21 cellular contexts compared by ENCODE assay signal in genomic region chr4:8548731-8549351, GRCh38. TPM values are rescaled to one million over a fixed set of nuclear protein-coding genes. Genes with fewer than 3 reads are reported as not detected.
DNase-seq lines count a peak whose midpoint lies in the region; ATAC-seq and TF ChIP-seq lines count a peak whose summit lies in the region.
"Had no signal": no experiment of that assay in that cellular context is flagged by ENCODE, and none has a peak within 500 bp of the region (broad histone marks: within the 10 kb centered on the region; RNA-seq: fewer than 3 reads in every experiment).

No MANE protein-coding gene starts in this region.

- peak overlapping the region; percentile 6 for H2AK5ac ChIP-seq in trophoblast cell (ENCODE audit: low read length)

- H3K9me3 ChIP-seq in RWPE2 (ENCODE audit: severe bottlenecking) (no peaks in the 10 kb centered on the region), trophoblast cell (ENCODE audit: insufficient read depth, low read depth, low read length) (no peaks in the 10 kb centered on the region)

- CTCF ChIA-PET in activated naive CD4-positive, alpha-beta T cell treated with anti-CD3 and anti-CD28 coated beads for 36 hours (lab: Charles Lee) = no interaction called here

- H3K14ac ChIP-seq in trophoblast cell (ENCODE audit: low read length) = peak overlapping the region; percentile 25

- no peaks in the 10 kb centered on the region for H3K36me3 Mint-ChIP-seq in activated naive CD4-positive, alpha-beta T cell treated with anti-CD3 and anti-CD28 coated beads for 36 hours (ENCODE audit: low read depth)

- no peak overlapping the region for H4K8ac ChIP-seq in trophoblast cell (ENCODE audit: low read depth, low read length)

- H3K36me3 ChIP-seq in H7 (replicated peaks; ENCODE audit: control insufficient read depth, insufficient read depth, low read length) = no peaks in the 10 kb centered on the region
- H3K36me3 ChIP-seq in RWPE2 (ENCODE audit: low read depth) = no peaks in the 10 kb centered on the region
- H3K36me3 ChIP-seq in trophoblast cell (ENCODE audit: control insufficient read depth in 1 of 2, insufficient read depth in 2 of 2, low read length in 2 of 2) = no peaks in the 10 kb centered on the region

- no peak overlapping the region for H4K12ac ChIP-seq in trophoblast cell (ENCODE audit: low read depth, low read length)

- WGBS in trophoblast cell (ENCODE audit: extremely low coverage, insufficient coverage, insufficient read length) = no CpG with 5 or more reads among the region's 14 CpGs

- H2BK5ac ChIP-seq in trophoblast cell (ENCODE audit: low read depth, low read length, poor library complexity) = peak overlapping the region; percentile 24

- H3K79me1 ChIP-seq in trophoblast cell (ENCODE audit: low read length) = peaks cover 44% of the 10 kb centered on the region

- ATAC-seq in RWPE2 (ENCODE audit: low read depth) = peak; percentile 34; the same call in 2 of the 3 replicates
- no peak for ATAC-seq in GM18498 (IDR thresholded peaks at IDR 0.05; ENCODE audit: unreplicated experiment)
- ATAC-seq: HepG2 had no signal

- peak overlapping the region; percentile 33 for H2BK120ac ChIP-seq in trophoblast cell (ENCODE audit: insufficient read depth, low read length, poor library complexity)

- peak overlapping the region; percentile 84 for H4K91ac ChIP-seq in trophoblast cell (ENCODE audit: low read depth, low read length)

- peak overlapping the region; percentile 75 for H2BK12ac ChIP-seq in trophoblast cell (ENCODE audit: low read length)

- no peak overlapping the region for H3K27ac Mint-ChIP-seq in activated naive CD4-positive, alpha-beta T cell treated with anti-CD3 and anti-CD28 coated beads for 36 hours
- H3K27ac Mint-ChIP-seq: HFFc6 had no signal

- H3K27ac ChIP-seq in RWPE2 (ENCODE audit: poor library complexity, severe bottlenecking) = peak overlapping the region; percentile 95
- H3K27ac ChIP-seq in trophoblast cell (ENCODE audit: low read depth, low read length) = peak overlapping the region; percentile 40
- H3K27ac ChIP-seq: C4-2B, GM23248, KMS-11 had no signal

- no peak overlapping the region for H2AFZ ChIP-seq in trophoblast cell (ENCODE audit: insufficient read depth, low read length, poor library complexity)
- H2AFZ ChIP-seq: GM23248 had no signal

- TF ChIP-seq CTCF in RWPE2 (IDR thresholded peaks at IDR 0.05; ENCODE audit: poor library complexity, severe bottlenecking) (no peak), fibroblast of villous mesenchyme (IDR thresholded peaks at IDR 0.05; ENCODE audit: insufficient read depth, low read depth, low read length) (no peak)

- no peak overlapping the region for H3K4ac ChIP-seq in trophoblast cell (ENCODE audit: low read depth, low read length)

- H3K27me3 Mint-ChIP-seq in activated naive CD4-positive, alpha-beta T cell treated with anti-CD3 and anti-CD28 coated beads for 36 hours (ENCODE audit: low read depth) = no peaks in the 10 kb centered on the region

- no peaks in the 10 kb centered on the region for H3K79me2 ChIP-seq in trophoblast cell (ENCODE audit: control insufficient read depth, insufficient read depth, low read length, poor library complexity)

- peak overlapping the region; percentile 18 for H3K18ac ChIP-seq in trophoblast cell (ENCODE audit: low read length)

- DNase-seq in H7 = peak; percentile 46
- no peak for DNase-seq in RWPE2 (ENCODE audit: low spot score)
- peak; percentile 17 for DNase-seq in fibroblast of villous mesenchyme (ENCODE audit: low read depth)
- peak; percentile 47 to 49 for DNase-seq in trophoblast cell
- no peak for DNase-seq in NCI-H226
- DNase-seq in activated naive CD4-positive, alpha-beta T cell treated with anti-CD3 and anti-CD28 coated beads for 36 hours = no peak
- DNase-seq: GF-D8; GM23248; HFFc6; NCI-H1048; NCI-H1436 treated with DMSO at 0.1 percent for 48 hours; NCI-H2081; NK-92 treated with Interleukin-12 subunit alpha and Interleukin-12 subunit beta, amount 100 ng/mL, for 24 hours; RPMI8226 had no signal

- intact Hi-C loops in activated naive CD4-positive, alpha-beta T cell treated with anti-CD3 and anti-CD28 coated beads for 36 hours (cut with micrococcal nuclease) = no loop called here

- H3K4me1 ChIP-seq in RWPE2 (ENCODE audit: insufficient read depth, poor library complexity, severe bottlenecking) (peaks cover 22% of the 10 kb centered on the region), trophoblast cell (ENCODE audit: control insufficient read depth in 1 of 2, insufficient read depth in 2 of 2, low read length in 2 of 2) (peaks cover 32 to 45% of the 10 kb centered on the region in 2 experiments)

- H3K9me3 Mint-ChIP-seq in activated naive CD4-positive, alpha-beta T cell treated with anti-CD3 and anti-CD28 coated beads for 36 hours = no peaks in the 10 kb centered on the region

- H3K23ac ChIP-seq in trophoblast cell (ENCODE audit: low read length) = no peak overlapping the region

- no peaks in the 10 kb centered on the region for H3K27me3 ChIP-seq in H7 (ENCODE audit: control insufficient read depth, insufficient read depth, low read length)
- H3K27me3 ChIP-seq in RWPE2 (ENCODE audit: insufficient read depth, poor library complexity, severe bottlenecking) = no peaks in the 10 kb centered on the region
- H3K27me3 ChIP-seq in trophoblast cell (ENCODE audit: insufficient read depth, low read length) = no peaks in the 10 kb centered on the region

- no peak overlapping the region for H3K4me3 Mint-ChIP-seq in activated naive CD4-positive, alpha-beta T cell treated with anti-CD3 and anti-CD28 coated beads for 36 hours
- H3K4me3 Mint-ChIP-seq: HFFc6 had no signal

- no peak overlapping the region for H3K9ac ChIP-seq in trophoblast cell (ENCODE audit: low read length)
- H3K9ac ChIP-seq: GM23248, KMS-11 had no signal

- H3K4me1 Mint-ChIP-seq in activated naive CD4-positive, alpha-beta T cell treated with anti-CD3 and anti-CD28 coated beads for 36 hours (ENCODE audit: low read depth) = no peaks in the 10 kb centered on the region

- H3K4me3 ChIP-seq in H7 (ENCODE audit: insufficient read depth, low read depth, low read length) (no peak overlapping the region), RWPE2 (ENCODE audit: severe bottlenecking) (no peak overlapping the region), fibroblast of villous mesenchyme (ENCODE audit: low read depth, low read length) (no peak overlapping the region), trophoblast cell (ENCODE audit: low read depth, low read length) (no peak overlapping the region)
- H3K4me3 ChIP-seq: GM23248 had no signal

- no peak overlapping the region for H3K4me2 ChIP-seq in trophoblast cell (ENCODE audit: low read length)
- H3K4me2 ChIP-seq: KMS-11 had no signal

RNA-seq across cellular contexts. Expression of gene GPR78, which starts 31.4 kb away (rescaled TPM):
- 1.5 and 1.7 TPM in 2 replicates for total RNA-seq in H7 (2014; rRNA removed; shearing (Covaris generic))
- total RNA-seq in fibroblast of villous mesenchyme = 0.97 and 2.2 TPM in 2 replicates
- 13.9 and 15.5 TPM in 2 replicates for polyA plus RNA-seq in trophoblast cell (2013)
- not detected for total RNA-seq in activated naive CD4-positive, alpha-beta T cell treated with anti-CD3 and anti-CD28 coated beads for 36 hours
- total RNA-seq: Daoy, GM23248, OCI-LY7, SK-MEL-5 had no signal

RNA-seq across cellular contexts. Expression of gene CPZ, which starts 43.7 kb away (rescaled TPM):
- total RNA-seq in H7 (2014; rRNA removed; shearing (Covaris generic)) = 25.3 and 29.7 TPM in 2 replicates
- 15.5 and 19.0 TPM in 2 replicates for total RNA-seq in fibroblast of villous mesenchyme
- 41.6 and 41.8 TPM in 2 replicates for polyA plus RNA-seq in trophoblast cell (2013)
- not detected for total RNA-seq in activated naive CD4-positive, alpha-beta T cell treated with anti-CD3 and anti-CD28 coated beads for 36 hours
- total RNA-seq: OCI-LY7, SK-MEL-5 had no signal

Comparison
In these comparisons a context has a peak if more than half of its experiments do, and no peak if none do; other contexts are left out.
1. DNase-seq: peak in H7 (single experiment), fibroblast of villous mesenchyme (single experiment) and trophoblast cell (2 of 2); none in RWPE2 (single experiment), NCI-H226 (single experiment) and activated naive CD4-positive, alpha-beta T cell treated with anti-CD3 and anti-CD28 coated beads for 36 hours (single experiment).
2. RNA of gene CPZ, which starts 43.7 kb away (total RNA-seq): 25.3 to 29.7 TPM in H7 and 15.5 to 19.0 TPM in fibroblast of villous mesenchyme; not detected in activated naive CD4-positive, alpha-beta T cell treated with anti-CD3 and anti-CD28 coated beads for 36 hours; every median in the first group is over 10 times any median in the second.